In the genomic region with DNA sequence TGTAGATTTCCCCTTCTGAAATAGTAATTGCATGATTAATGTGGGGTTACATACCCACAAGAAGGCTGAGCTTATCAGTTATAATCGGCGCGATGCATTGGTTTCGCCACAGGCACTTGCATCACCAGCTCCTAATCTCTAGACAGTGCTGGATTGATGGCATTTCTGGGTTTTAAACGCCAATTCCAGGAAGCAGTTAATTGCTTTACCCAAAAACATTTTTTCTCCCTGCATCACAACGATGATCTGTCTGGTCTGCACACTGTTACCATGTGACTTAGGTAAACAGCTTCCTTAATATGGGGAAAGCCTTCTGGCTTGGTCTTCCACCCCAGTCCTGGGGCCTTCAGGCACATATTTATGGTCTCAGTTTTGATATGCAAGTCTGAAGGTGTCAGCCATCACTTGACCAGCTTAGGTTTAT, we compare ENCODE assay signal across 9 cellular contexts.
DNase-seq lines count a peak whose midpoint lies in the region; ATAC-seq, FAIRE-seq and TF ChIP-seq lines count a peak whose summit lies in the region.
"Had no signal": no experiment of that assay in that cellular context is flagged by ENCODE, and none has a peak within 500 bp of the region (broad histone marks: within the 10 kb centered on the region; RNA-seq: fewer than 3 reads in every experiment).

No MANE protein-coding gene starts in this region.

- no peak for TF ChIP-seq POLR2A in GM12892 (IDR thresholded peaks at IDR 0.05; ENCODE audit: low read depth, low read length)

- H3K4me1 Mint-ChIP-seq in activated CD4-positive, alpha-beta memory T cell treated with anti-CD3 and anti-CD28 coated beads for 36 hours (ENCODE audit: low read depth) = peaks cover 20% of the 10 kb centered on the region

- H3K4me3 ChIP-seq in fibroblast of villous mesenchyme (ENCODE audit: low read depth, low read length) = no peak overlapping the region

- ATAC-seq in HG03432 (IDR thresholded peaks at IDR 0.05; ENCODE audit: unreplicated experiment) (no peak), GM21528 (IDR thresholded peaks at IDR 0.05; ENCODE audit: low FRiP score, unreplicated experiment) (no peak), HG03571 (IDR thresholded peaks at IDR 0.05; ENCODE audit: unreplicated experiment) (no peak)

- H3K4me3 Mint-ChIP-seq in activated CD4-positive, alpha-beta memory T cell treated with anti-CD3 and anti-CD28 coated beads for 36 hours = no peak overlapping the region

- FAIRE-seq in GM12892 (lab: Jason Lieb, UNC) = no peak
- FAIRE-seq: colon had no signal

- no peaks in the 10 kb centered on the region for H3K9me3 Mint-ChIP-seq in activated CD4-positive, alpha-beta memory T cell treated with anti-CD3 and anti-CD28 coated beads for 36 hours

- H3K27me3 Mint-ChIP-seq in activated CD4-positive, alpha-beta memory T cell treated with anti-CD3 and anti-CD28 coated beads for 36 hours = peaks cover 4% of the 10 kb centered on the region

- CTCF ChIA-PET in activated CD4-positive, alpha-beta memory T cell treated with anti-CD3 and anti-CD28 coated beads for 36 hours (lab: Charles Lee) = interaction anchor here (0.9 to 1.0 kb wide), 3 partner anchors 9 to 24 kb away, joined by 3 to 5 read pairs (median 3); no protein-coding TSS in a partner anchor

- no peak overlapping the region for H3K27ac Mint-ChIP-seq in activated CD4-positive, alpha-beta memory T cell treated with anti-CD3 and anti-CD28 coated beads for 36 hours

- intact Hi-C loops in activated CD4-positive, alpha-beta memory T cell treated with anti-CD3 and anti-CD28 coated beads for 36 hours (cut with micrococcal nuclease) = loop anchor here (1.0 kb wide), 1 partner anchor 16 kb away; no protein-coding TSS in a partner anchor

- H3K36me3 Mint-ChIP-seq in activated CD4-positive, alpha-beta memory T cell treated with anti-CD3 and anti-CD28 coated beads for 36 hours = no peaks in the 10 kb centered on the region

- no peak for TF ChIP-seq CTCF in fibroblast of villous mesenchyme (IDR thresholded peaks at IDR 0.05; ENCODE audit: insufficient read depth, low read depth, low read length)

- DNase-seq in AG08396 (ENCODE audit: low spot score) (peak; percentile 45), HS-5 (ENCODE audit: low read depth) (peak; percentile 99), fibroblast of villous mesenchyme (ENCODE audit: low read depth) (peak; percentile 100), GM12892 (ENCODE audit: insufficient read length) (no peak)
- DNase-seq in activated CD4-positive, alpha-beta memory T cell treated with anti-CD3 and anti-CD28 coated beads for 36 hours = peak; percentile 54

- POLR2A ChIA-PET in activated CD4-positive, alpha-beta memory T cell treated with anti-CD3 and anti-CD28 coated beads for 36 hours (lab: Charles Lee) = no interaction called here
